In the genomic region with DNA sequence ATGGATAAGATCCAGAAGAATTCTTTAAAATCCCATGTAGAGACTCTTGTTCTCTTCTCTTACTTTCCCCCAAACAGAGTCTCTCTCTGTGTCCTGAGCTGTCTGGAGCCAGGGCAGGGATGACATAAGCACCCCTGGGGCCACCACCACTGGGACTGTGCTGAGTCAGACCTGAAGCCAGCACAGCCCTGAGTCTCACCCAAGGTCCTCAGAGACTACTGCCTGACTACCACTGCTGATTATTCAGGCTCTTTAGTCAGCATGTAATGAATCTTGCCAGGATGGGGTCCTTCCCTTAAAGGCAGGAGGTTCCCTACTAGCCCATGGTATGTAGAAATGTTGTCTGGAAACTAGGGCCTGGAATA, we compare ENCODE assay signal across 10 cellular contexts. TPM values are rescaled to one million over a fixed set of nuclear protein-coding genes. Genes with fewer than 3 reads are reported as not detected.
A peak's percentile ranks its signal among the peaks of the same experiment; 100 is the strongest.
DNase-seq lines count a peak whose midpoint lies in the region; ATAC-seq, FAIRE-seq and TF ChIP-seq lines count a peak whose summit lies in the region.
"Had no signal": no experiment of that assay in that cellular context is flagged by ENCODE, and none has a peak within 500 bp of the region (broad histone marks: within the 10 kb centered on the region; RNA-seq: fewer than 3 reads in every experiment).

No MANE protein-coding gene starts in this region.

- TF ChIP-seq CTCF in GM13976 (IDR thresholded peaks at IDR 0.05; ENCODE audit: borderline replicate concordance, control extremely low read depth, extremely low read depth, insufficient read depth, missing control alignments) = no peak

- ATAC-seq in GM21825 (IDR thresholded peaks at IDR 0.05; ENCODE audit: unreplicated experiment) (peak; percentile 87), left cardiac atrium (no peak), HG03520 (IDR thresholded peaks at IDR 0.05; ENCODE audit: unreplicated experiment) (no peak)
- ATAC-seq: activated CD8-positive, alpha-beta T cell treated with anti-CD3 and anti-CD28 coated beads, Interleukin-2, amount 10 ng/mL, durations not matched to agents 7 days and 5 days had no signal

- FAIRE-seq in GM18507 (lab: Jason Lieb, UNC) = peak; percentile 15
- FAIRE-seq: frontal cortex had no signal

- in situ Hi-C loops in GM13976 (cut with MboI; ENCODE audit: low sequenced_read_pairs, unreplicated experiment) = no loop called here

- DNase-seq in GM18507 (ENCODE audit: extremely low spot score, insufficient read length, low read depth) (no peak), M059J (ENCODE audit: low read depth) (peak; percentile 61), iris pigment epithelial cell (ENCODE audit: low read depth) (peak; percentile 10), HT-29 (ENCODE audit: low spot score) (no peak), left cardiac atrium (no peak), GM13976 (ENCODE audit: low spot score) (no peak)
- DNase-seq: activated CD8-positive, alpha-beta T cell treated with anti-CD3 and anti-CD28 coated beads, Interleukin-2, amount 10 ng/mL, durations not matched to agents 7 days and 5 days had no signal

- intact Hi-C loops in left cardiac atrium (cut with DNase I) = no loop called here

RNA-seq across cellular contexts. Expression of a gene that starts 34.9 kb away (rescaled TPM):
- 98.3 and 148 TPM in 2 replicates for total RNA-seq in M059J (2014; rRNA removed; shearing (Covaris generic))
- 27.0 and 32.4 TPM in 2 replicates for total RNA-seq in HT-29 (2014; rRNA removed; shearing (Covaris generic))
- total RNA-seq in left cardiac atrium = 10 to 100 TPM; 58.6 to 59.9 TPM

Comparison
In these comparisons a context has a peak if more than half of its experiments do, and no peak if none do; other contexts are left out.
1. DNase-seq: peak in M059J (single experiment) and iris pigment epithelial cell (single experiment); none in GM18507 (single experiment), HT-29 (single experiment), left cardiac atrium (single experiment) and GM13976 (single experiment).